8 cellular contexts compared by ENCODE assay signal in the genomic region with DNA sequence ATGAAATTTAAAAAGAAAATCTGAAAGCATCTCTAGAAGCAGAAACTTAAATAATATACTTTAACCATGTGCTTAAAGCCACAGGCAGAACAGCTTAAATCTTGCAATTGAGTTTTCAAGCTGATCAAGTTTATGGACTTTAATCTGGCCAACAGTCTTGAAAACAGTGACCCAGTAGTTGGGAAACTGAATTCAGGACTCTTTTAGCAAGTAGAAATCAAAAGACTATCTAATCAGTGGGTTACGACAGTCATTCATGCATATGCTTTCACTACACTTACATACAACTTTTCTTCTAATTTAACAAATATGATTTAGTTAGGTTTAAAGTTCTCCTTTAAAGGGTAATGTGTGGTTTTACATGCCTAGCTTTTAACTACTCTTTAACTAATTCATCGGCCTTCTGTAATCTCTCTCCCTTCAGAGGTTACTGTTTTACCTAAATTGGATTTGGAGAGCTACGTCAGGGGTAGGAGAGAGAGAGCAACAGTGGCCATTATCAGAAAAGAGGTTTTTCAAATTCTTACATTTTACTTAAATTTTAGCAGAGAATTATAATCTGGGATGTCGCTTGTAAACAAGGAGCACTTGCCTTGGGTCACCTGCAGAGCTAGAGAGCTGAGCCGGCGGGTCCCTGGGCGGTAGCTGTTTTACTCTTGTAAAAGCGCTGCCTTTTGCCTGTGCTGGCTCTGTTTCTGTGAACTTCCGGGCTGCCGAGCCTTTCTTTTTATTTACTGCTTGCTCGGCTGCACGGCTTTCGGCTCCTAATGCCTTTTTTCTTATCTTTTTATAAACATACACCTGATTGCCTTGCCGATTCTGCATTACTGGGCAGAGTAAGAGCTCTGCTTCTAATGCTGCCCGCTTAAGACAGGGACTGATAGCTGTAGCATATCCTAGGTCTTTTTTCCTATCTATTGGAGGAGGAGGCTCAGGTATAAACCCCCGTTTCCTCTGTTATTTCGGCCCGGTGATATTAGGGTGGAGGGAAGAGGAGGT. TPM values are rescaled to one million over a fixed set of nuclear protein-coding genes. Genes with fewer than 3 reads are reported as not detected.
DNase-seq lines count a peak whose midpoint lies in the region; ATAC-seq and TF ChIP-seq lines count a peak whose summit lies in the region.

No MANE protein-coding gene starts in this region.

- peaks cover 67% of the 10 kb centered on the region for H3K27me3 ChIP-seq in BE2C

- peak overlapping the region; percentile 18; the same call in 1 of the 2 replicates for H3K4me3 ChIP-seq in BE2C (ENCODE audit: low read depth, low read length)

- DNase-seq in BE2C (peak; percentile 8), cerebellar cortex (ENCODE audit: low spot score) (peak; percentile 34), medulla oblongata (ENCODE audit: extremely low spot score) (peak; percentile 9), NCI-H2107 treated with DMSO at 0.1 percent for 48 hours (lab: John Stamatoyannopoulos, UW; ENCODE audit: unreplicated experiment) (no peak)
- peak in 3 of 4 experiments; percentile 5 to 39 (median 36) for DNase-seq in activated CD4-positive, CD25-positive, alpha-beta regulatory T cell (lab: John Stamatoyannopoulos, UW)
- peak; percentile 21 for DNase-seq in stimulated activated CD8-positive, alpha-beta memory T cell treated with anti-CD3 and anti-CD28 coated beads, Interleukin-15, amount 100 ng/mL, for 24 hours (ENCODE audit: low read depth)

- no peaks in the 10 kb centered on the region for H3K9me3 ChIP-seq in BE2C

- H3K36me3 ChIP-seq in BE2C: no peaks in the 10 kb centered on the region

- no peak for TF ChIP-seq CTCF in BE2C (IDR thresholded peaks at IDR 0.05; ENCODE audit: low read depth, low read length)

- ATAC-seq in GM19372 (IDR thresholded peaks at IDR 0.05; ENCODE audit: low read depth, unreplicated experiment) (peak; percentile 88), HG03469 (IDR thresholded peaks at IDR 0.05; ENCODE audit: unreplicated experiment) (peak; percentile 53)

- H3K4me1 ChIP-seq in BE2C: no peaks in the 10 kb centered on the region

RNA-seq across cellular contexts. Expression of a gene that starts 17.4 kb away (rescaled TPM):
- polyA plus RNA-seq in BE2C (2012; ENCODE audit: insufficient read depth, insufficient read length, low read depth): not detected

RNA-seq across cellular contexts. Expression of a gene that starts 28.8 kb away (rescaled TPM):
- 12.8 TPM for polyA plus RNA-seq in BE2C (2012; ENCODE audit: insufficient read depth, insufficient read length, low read depth)
